ENCODE assay signal across 10 cellular contexts in the genomic region with DNA sequence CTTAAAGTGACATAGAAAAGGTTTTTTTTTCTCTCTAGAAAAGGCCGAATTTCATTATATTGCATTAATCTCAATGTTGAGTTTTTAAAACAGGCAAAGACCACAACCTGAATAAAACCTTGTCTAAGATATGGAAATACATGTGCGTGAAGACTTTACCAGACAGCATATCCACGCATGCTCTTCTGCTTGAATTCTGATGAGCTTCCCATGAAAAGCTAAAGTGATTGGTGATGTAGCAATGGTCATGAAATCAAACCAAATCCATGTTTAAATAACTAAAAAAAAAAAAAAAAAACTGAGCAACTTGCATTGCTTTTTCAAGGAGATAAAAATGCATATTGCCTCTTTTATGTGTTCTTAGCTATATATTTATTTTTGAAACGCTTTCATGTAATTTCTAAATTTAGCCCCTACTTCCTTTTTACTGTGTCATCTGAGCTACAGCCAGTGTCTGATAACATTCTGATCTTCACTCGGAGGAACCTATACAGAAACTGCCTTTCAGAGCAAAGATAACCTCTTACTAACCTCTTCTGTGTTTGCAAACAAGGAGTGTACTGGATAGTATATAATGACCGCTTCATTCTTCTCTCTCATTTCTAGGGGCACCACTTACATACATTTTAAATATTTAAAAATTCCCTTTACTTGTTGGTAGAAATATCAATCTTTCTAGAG.
DNase-seq lines count a peak whose midpoint lies in the region; ATAC-seq and TF ChIP-seq lines count a peak whose summit lies in the region.
"Had no signal": no experiment of that assay in that cellular context is flagged by ENCODE, and none has a peak within 500 bp of the region (broad histone marks: within the 10 kb centered on the region; RNA-seq: fewer than 3 reads in every experiment).

No MANE protein-coding gene starts in this region.

- no peak overlapping the region for H3K27ac ChIP-seq in OCI-LY3 (ENCODE audit: low read length)
- H3K27ac ChIP-seq: ovary had no signal

- peaks cover 13% of the 10 kb centered on the region for H3K4me1 ChIP-seq in OCI-LY3 (ENCODE audit: low read length)

- H3K79me2 ChIP-seq in OCI-LY3 (ENCODE audit: low read length) = no peaks in the 10 kb centered on the region

- H3K4me3 ChIP-seq in GM12865 (ENCODE audit: low read depth, low read length) = no peak overlapping the region
- H3K4me3 ChIP-seq in OCI-LY3 (ENCODE audit: low read length) = no peak overlapping the region
- H3K4me3 ChIP-seq: dorsolateral prefrontal cortex, ovary had no signal

- H3K36me3 ChIP-seq in OCI-LY3 (replicated peaks; ENCODE audit: low read depth, low read length) = no peaks in the 10 kb centered on the region
- H3K36me3 ChIP-seq: ovary had no signal

- no peak overlapping the region for H2AFZ ChIP-seq in OCI-LY3 (ENCODE audit: low read depth, low read length)

- H4K20me1 ChIP-seq in OCI-LY3 (ENCODE audit: insufficient read depth, low read length) = no peaks in the 10 kb centered on the region

- H3K27me3 ChIP-seq in OCI-LY3 (ENCODE audit: low read depth, low read length) = no peaks in the 10 kb centered on the region
- H3K27me3 ChIP-seq: dorsolateral prefrontal cortex, ovary had no signal

- TF ChIP-seq CTCF in GM12865 (IDR thresholded peaks at IDR 0.05; ENCODE audit: insufficient read depth, low read depth, low read length, missing control alignments) (no peak), OCI-LY3 (IDR thresholded peaks at IDR 0.05; ENCODE audit: low read depth, low read length) (no peak)

- ATAC-seq in GM21723 (IDR thresholded peaks at IDR 0.05; ENCODE audit: unreplicated experiment) (peak; percentile 68), HG03439 (IDR thresholded peaks at IDR 0.05; ENCODE audit: unreplicated experiment) (no peak)

- peak overlapping the region; percentile 38 for H3K4me2 ChIP-seq in OCI-LY3 (ENCODE audit: low read length)

- DNase-seq in GM12865 (ENCODE audit: low read depth) = peak; percentile 70
- DNase-seq in midbrain (lab: John Stamatoyannopoulos, UW) = peak; percentile 32
- no peak for DNase-seq in effector CD4-positive, alpha-beta T cell
- DNase-seq in stimulated activated CD4-positive, alpha-beta T cell treated with anti-CD3 and anti-CD28 coated beads, Interleukin-4, amount 100 ng/mL, for 1 hour = no peak
- DNase-seq: dorsolateral prefrontal cortex, NCI-H1105, ovary had no signal

- H3K9me3 ChIP-seq in OCI-LY3 (ENCODE audit: insufficient read depth, low read length) = no peaks in the 10 kb centered on the region
- H3K9me3 ChIP-seq: ovary had no signal

- no peak overlapping the region for H3K9ac ChIP-seq in OCI-LY3 (ENCODE audit: low read length)

Comparison
In these comparisons a context has a peak if more than half of its experiments do, and no peak if none do; other contexts are left out.
1. DNase-seq: peak in GM12865 (single experiment) and midbrain (single experiment); none in effector CD4-positive, alpha-beta T cell (single experiment) and stimulated activated CD4-positive, alpha-beta T cell treated with anti-CD3 and anti-CD28 coated beads, Interleukin-4, amount 100 ng/mL, for 1 hour (single experiment).